In genomic region chr3:154398084-154398967, GRCh38 we compare ENCODE assay signal across 11 cellular contexts.
DNase-seq lines count a peak whose midpoint lies in the region; ATAC-seq lines count a peak whose summit lies in the region.
"Had no signal": no experiment of that assay in that cellular context is flagged by ENCODE, and none has a peak within 500 bp of the region (broad histone marks: within the 10 kb centered on the region; RNA-seq: fewer than 3 reads in every experiment).

No MANE protein-coding gene starts in this region.

- H3K4me1 Mint-ChIP-seq in stimulated activated effector memory CD8-positive, alpha-beta T cell treated with anti-CD3 and anti-CD28 coated beads, Interleukin-12 subunit alpha, Interleukin-12 subunit beta, amount 100 ng/mL, for 72 hours = no peaks in the 10 kb centered on the region

- no peaks in the 10 kb centered on the region for H3K36me3 Mint-ChIP-seq in stimulated activated effector memory CD8-positive, alpha-beta T cell treated with anti-CD3 and anti-CD28 coated beads, Interleukin-12 subunit alpha, Interleukin-12 subunit beta, amount 100 ng/mL, for 72 hours

- no peak overlapping the region for H3K27ac Mint-ChIP-seq in stimulated activated effector memory CD8-positive, alpha-beta T cell treated with anti-CD3 and anti-CD28 coated beads, Interleukin-12 subunit alpha, Interleukin-12 subunit beta, amount 100 ng/mL, for 72 hours

- ATAC-seq in GM21723 (IDR thresholded peaks at IDR 0.05; ENCODE audit: unreplicated experiment) (peak; percentile 95), HG03097 (IDR thresholded peaks at IDR 0.05; ENCODE audit: low FRiP score, unreplicated experiment) (peak; percentile 98)
- ATAC-seq in stimulated activated effector memory CD8-positive, alpha-beta T cell treated with anti-CD3 and anti-CD28 coated beads, Interleukin-12 subunit alpha, Interleukin-12 subunit beta, amount 100 ng/mL, for 72 hours = peak; percentile 65

- H3K4me3 Mint-ChIP-seq in stimulated activated effector memory CD8-positive, alpha-beta T cell treated with anti-CD3 and anti-CD28 coated beads, Interleukin-12 subunit alpha, Interleukin-12 subunit beta, amount 100 ng/mL, for 72 hours = no peak overlapping the region

- no peaks in the 10 kb centered on the region for H3K9me3 Mint-ChIP-seq in stimulated activated effector memory CD8-positive, alpha-beta T cell treated with anti-CD3 and anti-CD28 coated beads, Interleukin-12 subunit alpha, Interleukin-12 subunit beta, amount 100 ng/mL, for 72 hours

- peak; percentile 11 for DNase-seq in NCI-H1436 (lab: John Stamatoyannopoulos, UW)
- no peak for DNase-seq in NCI-H1436 treated with DMSO at 0.1 percent for 48 hours (lab: John Stamatoyannopoulos, UW)
- DNase-seq in stimulated activated effector memory CD8-positive, alpha-beta T cell treated with anti-CD3 and anti-CD28 coated beads, Interleukin-12 subunit alpha, Interleukin-12 subunit beta, amount 100 ng/mL, for 72 hours (ENCODE audit: low spot score in 2 of 2) = no peak
- DNase-seq in HuH-7.5 (ENCODE audit: low spot score) = no peak
- DNase-seq in NCI-H748 (lab: John Stamatoyannopoulos, UW; ENCODE audit: unreplicated experiment) = no peak
- no peak for DNase-seq in activated CD4-positive, CD25-positive, alpha-beta regulatory T cell (lab: John Stamatoyannopoulos, UW)
- DNase-seq: activated CD4-positive, alpha-beta T cell treated with anti-CD3 and anti-CD28 coated beads for 1 hour; Kasumi-1; NCI-H446 treated with DMSO at 0.1 percent for 48 hours had no signal
